ENCODE assay signal across 8 cellular contexts in the genomic region with DNA sequence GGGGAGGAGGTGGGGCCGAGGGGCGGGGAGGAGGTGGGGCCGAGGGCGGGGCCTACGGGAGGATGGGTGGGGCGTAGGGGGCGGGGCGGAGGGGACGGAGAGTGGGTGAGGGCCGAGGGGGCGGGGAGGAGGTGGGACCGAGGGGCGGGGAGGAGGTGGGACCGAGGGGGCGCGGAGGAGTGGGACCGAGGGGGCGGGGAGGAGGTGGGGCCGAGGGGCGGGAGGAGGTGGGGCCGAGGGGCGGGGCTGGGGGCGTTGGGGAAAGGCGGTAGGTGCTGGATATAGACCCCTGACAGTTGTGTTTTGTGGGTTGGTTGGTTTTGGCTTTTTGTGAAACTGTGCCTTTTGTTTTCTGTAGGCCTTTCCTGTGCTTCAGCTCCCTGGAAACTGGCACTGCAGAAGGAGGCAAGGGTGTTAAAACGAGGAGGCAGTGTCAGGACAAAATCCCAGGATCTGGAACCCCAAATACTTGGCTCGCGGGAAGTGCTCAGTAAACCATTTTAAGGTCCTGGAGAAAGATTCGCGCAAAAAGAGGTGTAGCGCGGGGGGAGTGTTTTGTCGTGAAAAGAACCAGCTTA. TPM values are rescaled to one million over a fixed set of nuclear protein-coding genes. Genes with fewer than 3 reads are reported as not detected.
DNase-seq lines count a peak whose midpoint lies in the region; ATAC-seq lines count a peak whose summit lies in the region.

No MANE protein-coding gene starts in this region.

- peaks cover 7% of the 10 kb centered on the region for H3K36me3 ChIP-seq in mesodermal cell (ENCODE audit: control insufficient read depth, insufficient read depth, low read length)

- 54 to 79% methylated on average over 2 to 3 of the region's 32 CpGs for WGBS in mesodermal cell (ENCODE audit: insufficient coverage in 2 of 2), 2 experiments

- peak overlapping the region; percentile 21 for H3K4me3 ChIP-seq in mesodermal cell (ENCODE audit: extremely low read depth, insufficient read depth, low read length, poor library complexity, severe bottlenecking)

- peak; percentile 75 for DNase-seq in EH (ENCODE audit: low read depth)
- peak; percentile 47 for DNase-seq in NAMALWA (ENCODE audit: low spot score)
- DNase-seq in activated CD4-positive, alpha-beta T cell treated with anti-CD3 and anti-CD28 coated beads, Interleukin-2, amount 50 U/mL, for 1 hour = peak; percentile 70
- peak; percentile 80 for DNase-seq in effector CD8-positive, alpha-beta T cell (lab: John Stamatoyannopoulos, UW)
- peak; percentile 39 to 49 for DNase-seq in stimulated activated CD8-positive, alpha-beta memory T cell treated with anti-CD3 and anti-CD28 coated beads, Interleukin-15, amount 100 ng/mL, for 4 hours (ENCODE audit: low read depth in 2 of 2)
- DNase-seq in amniotic stem cell (lab: John Stamatoyannopoulos, UW) = no peak

- ATAC-seq in HG03354 (IDR thresholded peaks at IDR 0.05; ENCODE audit: poor library complexity, severe bottlenecking, unreplicated experiment) = no peak

- no peaks in the 10 kb centered on the region for H3K9me3 ChIP-seq in mesodermal cell (ENCODE audit: control insufficient read depth, low read length)

- H3K4me1 ChIP-seq in mesodermal cell (ENCODE audit: control insufficient read depth, insufficient read depth, low read length, poor library complexity, severe bottlenecking) = peaks cover 15% of the 10 kb centered on the region

- no peak overlapping the region for H3K27ac ChIP-seq in mesodermal cell (ENCODE audit: low read depth, low read length, severe bottlenecking)

RNA-seq across cellular contexts. Expression of gene MMGT1, which starts 0.6 kb away (rescaled TPM):
- polyA plus RNA-seq in mesodermal cell (2013, experiment 1 of 2) = 18.1 TPM
- polyA plus RNA-seq in mesodermal cell (2013, experiment 2 of 2) = 20.0 TPM

RNA-seq across cellular contexts. Expression of gene SLC9A6, which starts 10.9 kb away (rescaled TPM):
- 11.4 TPM for polyA plus RNA-seq in mesodermal cell (2013, experiment 1 of 2)
- 9.7 TPM for polyA plus RNA-seq in mesodermal cell (2013, experiment 2 of 2)
